ENCODE assay signal across 12 cellular contexts in genomic region chr22:23036684-23037428, GRCh38. TPM values are rescaled to one million over a fixed set of nuclear protein-coding genes. Genes with fewer than 3 reads are reported as not detected.
DNase-seq lines count a peak whose midpoint lies in the region; ATAC-seq, FAIRE-seq and TF ChIP-seq lines count a peak whose summit lies in the region.
"Had no signal": no experiment of that assay in that cellular context is flagged by ENCODE, and none has a peak within 500 bp of the region (broad histone marks: within the 10 kb centered on the region; RNA-seq: fewer than 3 reads in every experiment).

No MANE protein-coding gene starts in this region.

- H3K79me2 ChIP-seq in DOHH2 (ENCODE audit: control insufficient read depth, low read length) = no peaks in the 10 kb centered on the region

- DNase-seq in A172 (ENCODE audit: low spot score) (peak; percentile 45), NCI-H82 (lab: John Stamatoyannopoulos, UW) (peak; percentile 91), fibroblast of the aortic adventitia (ENCODE audit: low read depth) (peak; percentile 11), GM12892 (ENCODE audit: insufficient read length) (no peak), NK-92 (lab: John Stamatoyannopoulos, UW; ENCODE audit: unreplicated experiment) (no peak)
- DNase-seq in stimulated activated CD4-positive, alpha-beta T cell treated with anti-CD3 and anti-CD28 coated beads, Interleukin-2, amount 100 ng/mL, for 24 hours = no peak
- DNase-seq: activated CD4-positive, alpha-beta T cell treated with anti-CD3 and anti-CD28 coated beads, Interleukin-2, amount 50 U/mL, for 48 hours; colonic mucosa; DMS79 had no signal

- no peaks in the 10 kb centered on the region for H3K27me3 ChIP-seq in DOHH2 (ENCODE audit: control insufficient read depth, low read length)
- H3K27me3 ChIP-seq: colonic mucosa had no signal

- TF ChIP-seq POLR2A in GM12892 (IDR thresholded peaks at IDR 0.05; ENCODE audit: low read depth, low read length) = no peak

- peaks cover 21% of the 10 kb centered on the region for H3K36me3 ChIP-seq in DOHH2 (ENCODE audit: control insufficient read depth, low read length)
- H3K36me3 ChIP-seq: colonic mucosa had no signal

- no peaks in the 10 kb centered on the region for H3K9me3 ChIP-seq in DOHH2 (ENCODE audit: control insufficient read depth, insufficient read depth, low read length)
- H3K9me3 ChIP-seq: colonic mucosa had no signal

- TF ChIP-seq CTCF in DOHH2 (IDR thresholded peaks at IDR 0.05; ENCODE audit: low read depth, low read length, poor library complexity, severe bottlenecking) = no peak
- TF ChIP-seq CTCF in fibroblast of the aortic adventitia (IDR thresholded peaks at IDR 0.05; ENCODE audit: insufficient read depth, low read length) = no peak

- peak overlapping the region; percentile 99 for H3K27ac ChIP-seq in DOHH2 (ENCODE audit: low read depth, low read length)
- H3K27ac ChIP-seq: colonic mucosa had no signal

- FAIRE-seq in GM12892 (lab: Jason Lieb, UNC) = no peak
- FAIRE-seq: RCC 7860 had no signal

- no peaks in the 10 kb centered on the region for H4K20me1 ChIP-seq in DOHH2 (ENCODE audit: control insufficient read depth, insufficient read depth, low read depth, low read length)

- H3K4me2 ChIP-seq in DOHH2 (ENCODE audit: low read length) = peak overlapping the region; percentile 86

- no peak for ATAC-seq in GM21526 (IDR thresholded peaks at IDR 0.05; ENCODE audit: low FRiP score, unreplicated experiment)

- H3K4me3 ChIP-seq in DOHH2 (ENCODE audit: low read length) = peak overlapping the region; percentile 65
- H3K4me3 ChIP-seq in fibroblast of the aortic adventitia (ENCODE audit: low read depth, low read length) = no peak overlapping the region
- H3K4me3 ChIP-seq: colonic mucosa had no signal

- H3K9me2 ChIP-seq in DOHH2 (replicated peaks; ENCODE audit: control insufficient read depth, low read length) = no peaks in the 10 kb centered on the region

- H3F3A ChIP-seq in DOHH2 (ENCODE audit: control insufficient read depth, insufficient read depth) = peaks cover 27% of the 10 kb centered on the region

- H3K4me1 ChIP-seq in DOHH2 (ENCODE audit: control insufficient read depth, low read length) = peaks cover 71% of the 10 kb centered on the region
- H3K4me1 ChIP-seq: colonic mucosa had no signal

RNA-seq across cellular contexts. Expression of gene GNAZ, which starts 33.5 kb away (rescaled TPM):
- total RNA-seq in A172 (2014; rRNA removed; shearing (Covaris generic)) = 8.5 and 8.8 TPM in 2 replicates
- total RNA-seq in fibroblast of the aortic adventitia (ENCODE audit: low replicate concordance) = 1.3 and 3.1 TPM in 2 replicates
- 0.06 TPM for polyA plus RNA-seq in GM12892 (2012; ENCODE audit: missing spikeins)

Comparison
In these comparisons a context has a peak if more than half of its experiments do, and no peak if none do; other contexts are left out.
1. DNase-seq: peak in A172 (single experiment), NCI-H82 (single experiment) and fibroblast of the aortic adventitia (single experiment); none in stimulated activated CD4-positive, alpha-beta T cell treated with anti-CD3 and anti-CD28 coated beads, Interleukin-2, amount 100 ng/mL, for 24 hours (0 of 2), GM12892 (single experiment) and NK-92 (single experiment).